Comparison of ENCODE assay signal across 11 cellular contexts in the genomic region with DNA sequence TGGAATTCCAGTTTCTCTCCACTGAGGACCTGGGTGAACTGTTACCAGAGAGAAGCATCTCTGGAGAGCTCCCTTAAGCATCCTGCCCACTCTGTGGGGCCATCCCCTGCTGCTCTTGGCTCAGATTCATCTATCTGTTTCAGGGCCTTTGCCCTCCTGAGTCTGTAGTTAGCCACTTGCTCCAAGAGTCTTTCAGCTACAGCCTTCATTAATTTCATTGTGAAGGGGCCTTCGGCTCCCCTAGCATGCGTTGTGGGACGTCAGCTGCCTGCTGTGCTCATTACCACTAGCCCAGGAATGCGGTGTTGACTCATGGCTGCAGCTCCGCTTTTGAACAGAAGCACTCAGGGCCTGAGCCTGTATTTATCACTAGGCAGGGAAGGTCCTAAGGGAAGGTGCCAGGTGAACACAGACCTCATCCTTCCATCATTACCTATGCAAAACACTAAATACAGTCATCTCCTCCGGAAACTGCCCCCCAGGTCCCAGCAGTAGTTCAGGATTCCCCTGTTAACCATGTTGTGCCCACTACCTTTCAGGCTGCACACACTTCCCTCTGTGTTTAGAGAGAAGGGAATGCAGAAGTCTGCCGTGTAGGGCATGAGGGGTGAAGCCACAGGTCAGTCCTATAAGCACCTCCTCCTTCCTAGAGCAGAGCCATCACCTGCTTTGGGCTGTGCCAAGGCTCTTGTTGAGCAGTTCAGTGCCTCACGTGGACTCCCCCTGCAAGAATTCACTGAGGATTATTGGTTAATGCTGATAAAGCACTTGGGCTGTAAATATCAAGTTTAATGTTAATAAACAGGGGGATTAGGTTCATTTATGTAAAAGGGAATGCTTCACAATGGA.
DNase-seq lines count a peak whose midpoint lies in the region; ATAC-seq, FAIRE-seq and TF ChIP-seq lines count a peak whose summit lies in the region.
"Had no signal": no experiment of that assay in that cellular context is flagged by ENCODE, and none has a peak within 500 bp of the region (broad histone marks: within the 10 kb centered on the region; RNA-seq: fewer than 3 reads in every experiment).

No MANE protein-coding gene starts in this region.

- H2AFZ ChIP-seq in neural cell (ENCODE audit: low read depth, low read length), result no peak overlapping the region

- no peak for FAIRE-seq in small intestine (lab: Jason Lieb, UNC)

- H3K27me3 ChIP-seq in esophagus squamous epithelium (no peaks in the 10 kb centered on the region), neural cell (ENCODE audit: insufficient read depth, low read depth, low read length) (no peaks in the 10 kb centered on the region), prostate gland (replicated peaks; ENCODE audit: insufficient read depth) (no peaks in the 10 kb centered on the region), small intestine (ENCODE audit: control insufficient read depth in 2 of 2, insufficient read depth in 2 of 2, low read length in 2 of 2) (no peaks in the 10 kb centered on the region)

- peak overlapping the region; percentile 17 for H3K9ac ChIP-seq in neural cell (ENCODE audit: low read length)

- H4K20me1 ChIP-seq in neural cell (ENCODE audit: insufficient read depth), result no peaks in the 10 kb centered on the region

- no peak for TF ChIP-seq CTCF in esophagus squamous epithelium (IDR thresholded peaks at IDR 0.05)
- no peak for TF ChIP-seq CTCF in neural cell (IDR thresholded peaks at IDR 0.05; ENCODE audit: poor library complexity, severe bottlenecking)
- TF ChIP-seq CTCF in prostate gland (IDR thresholded peaks at IDR 0.05), result no peak

- no peak for TF ChIP-seq RAD21 in neural cell (conservative IDR thresholded peaks at IDR 0.05)

- ATAC-seq in HG02870 (IDR thresholded peaks at IDR 0.05; ENCODE audit: unreplicated experiment) (no peak), HG02981 (IDR thresholded peaks at IDR 0.05; ENCODE audit: unreplicated experiment) (no peak)

- H3K79me2 ChIP-seq in neural cell (replicated peaks; ENCODE audit: insufficient read depth, low read length), result no peaks in the 10 kb centered on the region

- H3K36me3 ChIP-seq in esophagus squamous epithelium (no peaks in the 10 kb centered on the region), neural cell (ENCODE audit: insufficient read depth, low read length) (no peaks in the 10 kb centered on the region), prostate gland (no peaks in the 10 kb centered on the region), small intestine (ENCODE audit: control insufficient read depth in 2 of 2, insufficient read depth in 2 of 2, low read length in 2 of 2) (no peaks in the 10 kb centered on the region)

- H3K4me2 ChIP-seq in neural cell (ENCODE audit: low read length), result peak overlapping the region; percentile 43

- peak; percentile 17 for TF ChIP-seq EP300 in neural cell (conservative IDR thresholded peaks at IDR 0.05; ENCODE audit: poor library complexity, severe bottlenecking)

- no peaks in the 10 kb centered on the region for H3K9me2 ChIP-seq in neural cell (ENCODE audit: insufficient read depth, low read length)

- H3K27ac ChIP-seq in esophagus squamous epithelium (peak overlapping the region in 3 of 4 donors; percentile 53 to 77 (median 55)), neural cell (ENCODE audit: low read length) (peak overlapping the region; percentile 36), prostate gland (no peak overlapping the region), small intestine (ENCODE audit: low read depth in 1 of 2, low read length in 1 of 2) (peak overlapping the region in 1 of 2 donors; percentile 60)

- intact Hi-C loops in esophagus squamous epithelium (cut with DNase I) (no loop called here), prostate gland (cut with DNase I) (no loop called here)

- DNase-seq in DMS79 treated with DMSO at 0.1 percent for 48 hours (lab: John Stamatoyannopoulos, UW) (peak; percentile 46), NCI-H69 (lab: John Stamatoyannopoulos, UW) (peak; percentile 89), esophagus squamous epithelium (lab: John Stamatoyannopoulos, UW) (no peak), prostate gland (ENCODE audit: low spot score) (no peak), small intestine (no peak)
- DNase-seq: activated CD8-positive, alpha-beta memory T cell treated with anti-CD3 and anti-CD28 coated beads for 24 hours; GF-D8; NCI-H1694 treated with DMSO at 0.1 percent for 48 hours had no signal

- H3K9me3 ChIP-seq in esophagus squamous epithelium (no peaks in the 10 kb centered on the region), neural cell (ENCODE audit: low read length) (no peaks in the 10 kb centered on the region), prostate gland (no peaks in the 10 kb centered on the region), small intestine (ENCODE audit: control insufficient read depth, low read depth) (no peaks in the 10 kb centered on the region)

- peaks cover 7% of the 10 kb centered on the region for H3F3A ChIP-seq in neural cell (ENCODE audit: insufficient read depth, low read length, poor library complexity, severe bottlenecking)

- no peak for TF ChIP-seq POLR2A in esophagus squamous epithelium (IDR thresholded peaks at IDR 0.05)
- TF ChIP-seq POLR2A in prostate gland (IDR thresholded peaks at IDR 0.05), result no peak

- H3K4me1 ChIP-seq in esophagus squamous epithelium (peaks cover 0 to 39% (median 3%) of the 10 kb centered on the region in 3 donors), prostate gland (replicated peaks) (no peaks in the 10 kb centered on the region), small intestine (ENCODE audit: control insufficient read depth in 2 of 2, insufficient read depth in 1 of 2, low read depth in 1 of 2, low read length in 1 of 2) (no peaks in the 10 kb centered on the region)

- 37 to 65% methylated on average over 5 of the region's 8 CpGs for WGBS in esophagus squamous epithelium, 2 donors
- WGBS in prostate gland, result 52% methylated on average over 8 of the region's 8 CpGs
- WGBS in small intestine, 3 donors, result 61 to 71% (median 68%) methylated on average over 8 of the region's 8 CpGs

- H3K4me3 ChIP-seq in esophagus squamous epithelium (no peak overlapping the region), neural cell (ENCODE audit: low read length) (peak overlapping the region; percentile 40), prostate gland (no peak overlapping the region), small intestine (ENCODE audit: low read depth in 1 of 2, low read length in 2 of 2) (no peak overlapping the region)

TF ChIP-seq in neural cell, 6 proteins besides CTCF, POLR2A, EP300 and RAD21:
- TF ChIP-seq TAF1 (IDR thresholded peaks at IDR 0.05; ENCODE audit: low read depth), result no peak
- TF ChIP-seq SMC3 (conservative IDR thresholded peaks at IDR 0.05; ENCODE audit: poor library complexity), result no peak

Comparison
In these comparisons a context has a peak if more than half of its experiments do, and no peak if none do; other contexts are left out.
1. DNase-seq: peak in DMS79 treated with DMSO at 0.1 percent for 48 hours (single experiment) and NCI-H69 (single experiment); none in esophagus squamous epithelium (single experiment), prostate gland (single experiment) and small intestine (single experiment).
2. H3K27ac ChIP-seq: peak in esophagus squamous epithelium (3 of 4) and neural cell (single experiment); none in prostate gland (0 of 2).